In the genomic region with DNA sequence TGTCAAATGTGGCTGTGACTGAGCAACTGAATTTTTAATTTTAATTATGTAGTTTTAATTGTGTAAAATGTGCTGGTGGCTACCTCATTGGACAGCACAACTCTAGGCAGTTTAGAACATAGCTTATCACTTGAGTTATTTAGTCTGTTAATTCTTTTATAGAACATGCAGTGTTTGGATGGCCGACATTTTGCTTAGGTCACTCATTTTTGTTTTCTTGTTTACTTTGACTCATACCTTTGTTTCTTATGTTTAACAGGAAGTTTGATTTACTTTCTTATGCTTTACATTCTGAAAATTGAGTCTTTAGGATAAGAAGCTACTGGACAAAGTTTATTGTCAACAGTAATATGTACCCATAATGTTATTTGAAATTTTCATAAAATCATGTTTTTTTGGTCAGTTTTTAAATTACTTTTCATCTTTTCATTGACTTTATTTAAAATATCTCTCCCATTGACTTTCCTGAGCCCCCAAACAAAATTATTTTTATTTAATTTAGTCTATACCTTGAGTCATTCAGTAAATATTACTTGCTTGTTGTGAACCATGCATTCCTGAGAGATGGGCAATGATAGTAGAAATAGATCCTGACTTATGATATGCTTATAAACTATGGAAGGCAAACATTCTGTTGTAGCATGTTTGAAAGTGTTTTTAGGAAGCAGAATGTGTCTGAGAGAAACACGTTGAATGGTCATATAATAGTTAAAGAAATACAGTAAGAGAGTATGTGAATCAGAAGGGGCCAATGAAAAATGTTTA, we compare ENCODE assay signal across 1 cellular context.
TF ChIP-seq lines count a peak whose summit lies in the region.

No MANE protein-coding gene starts in this region.

TF ChIP-seq in HepG2, 621 proteins besides CTCF, POLR2A, EP300 and RAD21:
- TF ChIP-seq ZNF879 (CRISPR knock-in tag; IDR thresholded peaks at IDR 0.05): no peak
- TF ChIP-seq FOXA1 (IDR thresholded peaks at IDR 0.05): no peak
- TF ChIP-seq FOXA1 (CRISPR knock-in tag; IDR thresholded peaks at IDR 0.05): 0 out of 2 replicates have a peak, but pooled peaks have one; percentile 10
- TF ChIP-seq, protein P1, sequence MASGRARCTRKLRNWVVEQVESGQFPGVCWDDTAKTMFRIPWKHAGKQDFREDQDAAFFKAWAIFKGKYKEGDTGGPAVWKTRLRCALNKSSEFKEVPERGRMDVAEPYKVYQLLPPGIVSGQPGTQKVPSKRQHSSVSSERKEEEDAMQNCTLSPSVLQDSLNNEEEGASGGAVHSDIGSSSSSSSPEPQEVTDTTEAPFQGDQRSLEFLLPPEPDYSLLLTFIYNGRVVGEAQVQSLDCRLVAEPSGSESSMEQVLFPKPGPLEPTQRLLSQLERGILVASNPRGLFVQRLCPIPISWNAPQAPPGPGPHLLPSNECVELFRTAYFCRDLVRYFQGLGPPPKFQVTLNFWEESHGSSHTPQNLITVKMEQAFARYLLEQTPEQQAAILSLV (CRISPR knock-in tag; IDR thresholded peaks at IDR 0.05; ENCODE audit: borderline replicate concordance): no peak
- TF ChIP-seq, protein P2, sequence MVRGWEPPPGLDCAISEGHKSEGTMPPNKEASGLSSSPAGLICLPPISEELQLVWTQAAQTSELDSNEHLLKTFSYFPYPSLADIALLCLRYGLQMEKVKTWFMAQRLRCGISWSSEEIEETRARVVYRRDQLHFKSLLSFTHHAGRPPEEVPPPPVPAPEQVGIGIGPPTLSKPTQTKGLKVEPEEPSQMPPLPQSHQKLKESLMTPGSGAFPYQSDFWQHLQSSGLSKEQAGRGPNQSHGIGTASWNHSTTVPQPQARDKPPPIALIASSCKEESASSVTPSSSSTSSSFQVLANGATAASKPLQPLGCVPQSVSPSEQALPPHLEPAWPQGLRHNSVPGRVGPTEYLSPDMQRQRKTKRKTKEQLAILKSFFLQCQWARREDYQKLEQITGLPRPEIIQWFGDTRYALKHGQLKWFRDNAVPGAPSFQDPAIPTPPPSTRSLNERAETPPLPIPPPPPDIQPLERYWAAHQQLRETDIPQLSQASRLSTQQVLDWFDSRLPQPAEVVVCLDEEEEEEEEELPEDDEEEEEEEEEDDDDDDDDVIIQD (CRISPR knock-in tag; IDR thresholded peaks at IDR 0.05; ENCODE audit: low read depth): peak; percentile 87; the same call in 1 of the 2 replicates
- TF ChIP-seq SOX5 (CRISPR knock-in tag; IDR thresholded peaks at IDR 0.05; ENCODE audit: borderline replicate concordance): peak; percentile 26; the same call in 1 of the 2 replicates
- TF ChIP-seq HES4 (CRISPR knock-in tag; IDR thresholded peaks at IDR 0.05; ENCODE audit: borderline replicate concordance): no peak
- peak in 1 of 2 experiments; percentile 32; a peak in 2 of 4 replicates for TF ChIP-seq MAFK (conservative IDR thresholded peaks at IDR 0.05 in 1 of 2, IDR thresholded peaks at IDR 0.05 in 1 of 2; ENCODE audit: low read length in 2 of 2)
- TF ChIP-seq CEBPB (IDR thresholded peaks at IDR 0.05; ENCODE audit: borderline replicate concordance, low read depth, low read length): no peak
- TF ChIP-seq FOXA3 (CRISPR knock-in tag; IDR thresholded peaks at IDR 0.05): peak; percentile 75
- no peak for TF ChIP-seq NBN (conservative IDR thresholded peaks at IDR 0.05)
- TF ChIP-seq ZNF788 (CRISPR knock-in tag; IDR thresholded peaks at IDR 0.05; ENCODE audit: borderline replicate concordance): no peak
- 0 out of 2 replicates have a peak, but pooled peaks have one; percentile 31 for TF ChIP-seq MAFF (IDR thresholded peaks at IDR 0.05; ENCODE audit: low read depth, low read length)
- peak; percentile 17; the same call in 1 of the 2 replicates for TF ChIP-seq FOSL1 (CRISPR knock-in tag; IDR thresholded peaks at IDR 0.05; ENCODE audit: borderline replicate concordance)
- TF ChIP-seq SOX13 (IDR thresholded peaks at IDR 0.05): no peak
- TF ChIP-seq SOX13 (CRISPR knock-in tag; conservative IDR thresholded peaks at IDR 0.05 in 1 of 2, IDR thresholded peaks at IDR 0.05 in 1 of 2): 0 out of 4 replicates have a peak, but pooled peaks of 1 of the 2 experiments have one; percentile 33
